8 cellular contexts compared by ENCODE assay signal in the genomic region with DNA sequence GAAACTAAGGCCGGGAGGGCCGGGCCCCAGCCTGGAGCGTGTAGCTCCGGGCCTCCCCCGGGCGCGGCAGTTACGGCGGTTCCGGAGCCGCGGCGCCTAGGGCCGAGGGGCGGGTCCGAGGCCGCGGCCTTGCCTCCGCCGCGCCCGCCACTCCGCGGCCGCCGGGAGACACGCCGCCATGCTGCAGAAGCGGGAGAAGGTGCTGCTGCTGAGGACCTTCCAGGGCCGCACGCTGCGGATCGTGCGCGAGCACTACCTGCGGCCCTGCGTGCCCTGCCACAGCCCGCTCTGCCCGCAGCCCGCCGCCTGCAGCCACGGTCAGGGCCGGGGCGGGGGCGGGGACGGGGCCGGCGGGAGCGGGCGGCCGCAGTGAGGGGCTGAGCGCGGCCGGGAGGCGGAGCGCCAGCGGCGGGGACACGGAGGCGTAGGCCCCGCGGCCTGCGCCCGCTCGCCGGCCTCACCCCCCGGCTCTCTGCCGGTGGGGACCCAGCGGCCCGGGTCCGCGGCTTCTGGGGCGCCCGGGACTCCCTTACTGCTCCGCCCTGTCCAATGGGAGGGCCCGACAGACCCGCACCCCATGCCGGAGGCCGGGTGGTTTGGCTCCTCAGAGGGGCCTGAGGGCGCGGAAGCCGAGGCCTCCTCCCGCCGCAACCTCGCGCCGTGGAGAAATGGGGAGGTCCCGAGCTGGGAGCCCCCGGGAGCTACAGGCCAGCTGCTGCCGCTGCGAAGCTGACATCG.
DNase-seq lines count a peak whose midpoint lies in the region; ATAC-seq and TF ChIP-seq lines count a peak whose summit lies in the region.

A gene (plus strand): TSS at position 150 of the 738 bp plus-strand sequence. CDS start 29 bp downstream, at position 179.

- H3K4me1 ChIP-seq in OCI-LY3 (ENCODE audit: low read length), result peaks cover 24% of the 10 kb centered on the region
- peaks cover 12 to 28% of the 10 kb centered on the region in 2 donors for H3K4me1 ChIP-seq in muscle layer of duodenum (ENCODE audit: control insufficient read depth in 1 of 2, insufficient read depth in 2 of 2, low read length in 2 of 2)

- TF ChIP-seq CTCF in OCI-LY3 (IDR thresholded peaks at IDR 0.05; ENCODE audit: low read depth, low read length), result no peak

- peaks cover 11% of the 10 kb centered on the region for H3K36me3 ChIP-seq in OCI-LY3 (replicated peaks; ENCODE audit: low read depth, low read length)
- peaks cover 0 to 4% of the 10 kb centered on the region in 2 donors for H3K36me3 ChIP-seq in muscle layer of duodenum (ENCODE audit: control insufficient read depth in 1 of 2, insufficient read depth in 2 of 2, low read length in 2 of 2)

- H3K4me3 ChIP-seq in OCI-LY3 (ENCODE audit: low read length), result peak within 1 kb of the TSS; percentile 94
- H3K4me3 ChIP-seq in muscle layer of duodenum (ENCODE audit: low read depth in 1 of 2, low read length in 2 of 2), result peak within 1 kb of the TSS; percentile 80 to 83

- peak within 1 kb of the TSS; percentile 99 for H3K4me2 ChIP-seq in OCI-LY3 (ENCODE audit: low read length)

- peak; percentile 58 for TF ChIP-seq POLR2A in erythroblast (IDR thresholded peaks at IDR 0.05; ENCODE audit: low read length)

- H3K27me3 ChIP-seq in OCI-LY3 (ENCODE audit: low read depth, low read length) (no peaks in the 10 kb centered on the region), muscle layer of duodenum (ENCODE audit: low read depth, low read length) (no peaks in the 10 kb centered on the region)

- H3K27ac ChIP-seq in OCI-LY3 (ENCODE audit: low read length) (peak within 1 kb of the TSS; percentile 80), muscle layer of duodenum (ENCODE audit: low read length) (peak within 1 kb of the TSS; percentile 91)

- H3K79me2 ChIP-seq in OCI-LY3 (ENCODE audit: low read length), result peaks cover 30% of the 10 kb centered on the region

- H3K9ac ChIP-seq in OCI-LY3 (ENCODE audit: low read length), result peak within 1 kb of the TSS; percentile 83

- ATAC-seq in GM18873 (IDR thresholded peaks at IDR 0.05; ENCODE audit: low FRiP score, unreplicated experiment), result peak; percentile 55
- ATAC-seq in HG03135 (IDR thresholded peaks at IDR 0.05; ENCODE audit: unreplicated experiment), result peak; percentile 56

- peak within 1 kb of the TSS; percentile 96 for H2AFZ ChIP-seq in OCI-LY3 (ENCODE audit: low read depth, low read length)

- H3K9me3 ChIP-seq in OCI-LY3 (ENCODE audit: insufficient read depth, low read length), result no peaks in the 10 kb centered on the region
- no peaks in the 10 kb centered on the region for H3K9me3 ChIP-seq in muscle layer of duodenum (ENCODE audit: control insufficient read depth in 1 of 2, low read length in 2 of 2)

- no peaks in the 10 kb centered on the region for H4K20me1 ChIP-seq in OCI-LY3 (ENCODE audit: insufficient read depth, low read length)

- DNase-seq in AG08395 (ENCODE audit: low spot score), result peak; percentile 58
- DNase-seq in activated T-cell treated with anti-CD3 and anti-CD28 coated beads for 4 hours, result peak; percentile 40
- peak; percentile 83 to 88 for DNase-seq in erythroblast (lab: John Stamatoyannopoulos, UW)
- DNase-seq in stimulated activated CD8-positive, alpha-beta memory T cell treated with anti-CD3 and anti-CD28 coated beads, Interleukin-7, amount 100 ng/mL, for 48 hours (ENCODE audit: extremely low read depth in 1 of 2, low read depth in 1 of 2), result peak; percentile 43

Comparison
In these comparisons a context has a peak if more than half of its experiments do, and no peak if none do; other contexts are left out.
1. Peak in every context shown above with its lines: DNase-seq, ATAC-seq, H3K4me3 ChIP-seq and H3K27ac ChIP-seq.